ENCODE assay signal across 9 cellular contexts in the genomic region with DNA sequence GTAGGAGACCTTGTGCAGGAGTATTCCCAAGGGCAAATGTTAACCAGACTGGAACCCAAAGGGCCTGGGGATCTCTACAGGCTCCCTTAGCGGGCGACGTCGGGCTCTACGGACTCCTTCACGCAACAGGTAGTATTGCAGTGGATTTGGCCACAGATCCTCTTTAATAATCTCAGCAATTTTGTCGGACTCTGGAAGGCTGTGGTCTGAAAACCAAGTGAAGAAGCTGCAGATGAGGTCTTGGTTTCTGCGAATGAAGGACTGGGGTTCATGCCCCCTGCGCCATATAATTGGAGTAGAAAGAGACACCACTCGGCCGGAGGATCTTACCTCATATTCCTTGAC. TPM values are rescaled to one million over a fixed set of nuclear protein-coding genes. Genes with fewer than 3 reads are reported as not detected.
DNase-seq lines count a peak whose midpoint lies in the region; ATAC-seq, FAIRE-seq and TF ChIP-seq lines count a peak whose summit lies in the region.
"Had no signal": no experiment of that assay in that cellular context is flagged by ENCODE, and none has a peak within 500 bp of the region (broad histone marks: within the 10 kb centered on the region; RNA-seq: fewer than 3 reads in every experiment).

No MANE protein-coding gene starts in this region.

- H3K36me3 Mint-ChIP-seq in CD8-positive, alpha-beta T cell, result peaks cover 58% of the 10 kb centered on the region

- no peak overlapping the region for H3K18ac ChIP-seq in H1 (ENCODE audit: extremely low read depth, low read length)

- H3K4me3 ChIP-seq in CD8-positive, alpha-beta T cell (ENCODE audit: low read depth, low read length), result peak overlapping the region; percentile 98
- H3K4me3 ChIP-seq in OCI-LY1 (ENCODE audit: low read depth, low read length, poor library complexity, severe bottlenecking), result peak overlapping the region; percentile 80
- peak overlapping the region; percentile 89 to 100 (median 92); a peak in 7 of 8 replicates for H3K4me3 ChIP-seq in H1 (ENCODE audit: extremely low read depth in 1 of 4, insufficient read depth in 2 of 4, low read depth in 3 of 4, low read length in 4 of 4)
- peak overlapping the region; percentile 87 to 89 for H3K4me3 ChIP-seq in neutrophil (ENCODE audit: low read depth in 1 of 2, low read length in 1 of 2)

- TF ChIP-seq EP300 in H1 (IDR thresholded peaks at IDR 0.05; ENCODE audit: borderline replicate concordance in 1 of 2, low read depth in 2 of 2, low read length in 2 of 2), result no peak

- CTCF ChIA-PET in CD8-positive, alpha-beta T cell (lab: Charles Lee), result interaction anchor here (1.2 to 3.0 kb wide), 3 partner anchors 9 to 11 kb away, joined by 3 to 12 read pairs (median 11); no protein-coding TSS in a partner anchor
- CTCF ChIA-PET in H1 (lab: Charles Lee; ENCODE audit: partially characterized antibody), result interaction anchor here (0.6 to 5.3 kb wide), 8 partner anchors 8 to 344 kb away, joined by 3 to 32 read pairs (median 4); no protein-coding TSS in a partner anchor

- H3K79me1 ChIP-seq in H1 (ENCODE audit: low read depth, low read length), result peaks cover 6% of the 10 kb centered on the region

- no peak overlapping the region for H2BK12ac ChIP-seq in H1 (ENCODE audit: low read depth, low read length)

- H3K27me3 ChIP-seq in CD8-positive, alpha-beta T cell (ENCODE audit: insufficient read depth, low read length), result no peaks in the 10 kb centered on the region
- H3K27me3 ChIP-seq in OCI-LY1 (ENCODE audit: insufficient read depth, low read length) (no peaks in the 10 kb centered on the region), H1 (replicated peaks in 1 of 4; ENCODE audit: control insufficient read depth in 3 of 4, extremely low read depth in 1 of 4, insufficient read depth in 3 of 4, low read length in 3 of 4) (no peaks in the 10 kb centered on the region), neutrophil (no peaks in the 10 kb centered on the region)

- peak overlapping the region; percentile 99 for H3K27ac Mint-ChIP-seq in CD8-positive, alpha-beta T cell

- H3K9ac ChIP-seq in OCI-LY1 (ENCODE audit: low read length) (peak overlapping the region; percentile 80), H1 (replicated peaks in 1 of 4; ENCODE audit: extremely low read depth in 1 of 4, low read depth in 3 of 4, low read length in 3 of 4) (peak overlapping the region in 2 of 4 experiments; percentile 97 to 100; a peak in 4 of 7 replicates)

- no peak overlapping the region for H3K14ac ChIP-seq in H1 (ENCODE audit: insufficient read length)

- no peak overlapping the region for H3K23ac ChIP-seq in H1 (ENCODE audit: insufficient read length)

- TF ChIP-seq RAD21 in H1 (IDR thresholded peaks at IDR 0.05 in 1 of 2, conservative IDR thresholded peaks at IDR 0.05 in 1 of 2; ENCODE audit: low read depth in 2 of 2, low read length in 2 of 2), result no peak

- H4K20me1 ChIP-seq in OCI-LY1 (ENCODE audit: insufficient read depth, low read length) (0 out of 2 replicates have a peak, but pooled peaks cover 3% of the 10 kb centered on the region), H1 (replicated peaks in 1 of 2; ENCODE audit: control insufficient read depth in 1 of 2, insufficient read depth in 2 of 2, low read length in 2 of 2) (peaks cover 10 to 15% of the 10 kb centered on the region in 2 experiments)

- peaks cover 6% of the 10 kb centered on the region for H3K23me2 ChIP-seq in H1 (ENCODE audit: low read depth, low read length)

- H3K9me3 Mint-ChIP-seq in CD8-positive, alpha-beta T cell, result no peaks in the 10 kb centered on the region

- peaks cover 13% of the 10 kb centered on the region for H3K36me3 ChIP-seq in CD8-positive, alpha-beta T cell (ENCODE audit: insufficient read depth, low read length)
- H3K36me3 ChIP-seq in OCI-LY1 (ENCODE audit: insufficient read depth, low read length) (peaks cover 29% of the 10 kb centered on the region), H1 (ENCODE audit: control insufficient read depth in 2 of 4, insufficient read depth in 4 of 4, low read length in 3 of 4) (peaks cover 2 to 12% (median 4%) of the 10 kb centered on the region in 4 experiments; a peak in 3 of 8 replicates), neutrophil (peaks cover 8% of the 10 kb centered on the region)

- H4K91ac ChIP-seq in H1 (replicated peaks; ENCODE audit: insufficient read length, low read length), result no peak overlapping the region

- H2BK20ac ChIP-seq in H1 (ENCODE audit: low read length), result no peak overlapping the region

- H3F3A ChIP-seq in OCI-LY1 (ENCODE audit: insufficient read depth, low read length), result no peaks in the 10 kb centered on the region

- POLR2A ChIA-PET in CD8-positive, alpha-beta T cell (lab: Charles Lee), result interaction anchor here (1.6 to 5.2 kb wide), 8 partner anchors 10 to 403 kb away, joined by 5 to 52 read pairs (median 12); a partner anchor contains a TSS
- POLR2A ChIA-PET in H1 (lab: Charles Lee; ENCODE audit: partially characterized antibody), result interaction anchor here (0.7 to 4.5 kb wide), 10 partner anchors 8 to 598 kb away, joined by 3 to 37 read pairs (median 5); a partner anchor contains a TSS

- no peak overlapping the region for H2AK5ac ChIP-seq in H1 (ENCODE audit: low read depth, low read length)

- H3K79me2 ChIP-seq in OCI-LY1 (ENCODE audit: insufficient read depth, low read length), result peaks cover 31% of the 10 kb centered on the region
- H3K79me2 ChIP-seq in H1 (ENCODE audit: control insufficient read depth in 1 of 2, insufficient read depth in 2 of 2, low read length in 2 of 2), result peaks cover 10 to 47% of the 10 kb centered on the region in 2 experiments

- H2AFZ ChIP-seq in OCI-LY1 (ENCODE audit: low read length) (no peak overlapping the region), H1 (ENCODE audit: low read length) (no peak overlapping the region)

- ATAC-seq in CD8-positive, alpha-beta T cell, result no peak

- peaks cover 62% of the 10 kb centered on the region for H3K4me1 ChIP-seq in CD8-positive, alpha-beta T cell (ENCODE audit: insufficient read depth, low read length)
- H3K4me1 ChIP-seq in OCI-LY1 (ENCODE audit: insufficient read depth, low read length, severe bottlenecking), result peaks cover 55% of the 10 kb centered on the region
- H3K4me1 ChIP-seq in H1 (replicated peaks in 1 of 4; ENCODE audit: control insufficient read depth in 3 of 4, insufficient read depth in 4 of 4, low read length in 3 of 4), result peaks cover 3 to 14% (median 10%) of the 10 kb centered on the region in 4 experiments; a peak in 5 of 7 replicates
- H3K4me1 ChIP-seq in neutrophil (ENCODE audit: control insufficient read depth in 1 of 2, insufficient read depth in 1 of 2, low read depth in 1 of 2, low read length in 1 of 2), result peaks cover 41 to 43% of the 10 kb centered on the region in 2 experiments

- H3K9me3 ChIP-seq in CD8-positive, alpha-beta T cell (ENCODE audit: low read length), result no peaks in the 10 kb centered on the region
- no peaks in the 10 kb centered on the region for H3K9me3 ChIP-seq in OCI-LY1 (ENCODE audit: low read length)
- H3K9me3 ChIP-seq in H1 (ENCODE audit: insufficient read depth in 2 of 2, low read depth in 1 of 2, low read length in 1 of 2), result no peaks in the 10 kb centered on the region
- no peaks in the 10 kb centered on the region for H3K9me3 ChIP-seq in neutrophil

- peaks cover 67% of the 10 kb centered on the region for H3K4me1 Mint-ChIP-seq in CD8-positive, alpha-beta T cell (ENCODE audit: low read depth)

- intact Hi-C loops in CD8-positive, alpha-beta T cell (cut with DNase I, micrococcal nuclease), result loop anchor here in 1 of 2 experiments (5.0 to 10.0 kb wide), 2 partner anchors 174 to 404 kb away; a partner anchor contains a TSS

- no peak overlapping the region for H4K5ac ChIP-seq in H1 (ENCODE audit: insufficient read length, low read depth, low read length)

- H3K56ac ChIP-seq in H1 (replicated peaks; ENCODE audit: insufficient read length, low read depth, low read length), result no peak overlapping the region

- H3K27me3 Mint-ChIP-seq in CD8-positive, alpha-beta T cell (ENCODE audit: low read depth), result no peaks in the 10 kb centered on the region

- H2BK120ac ChIP-seq in H1 (replicated peaks; ENCODE audit: low read depth, low read length), result no peak overlapping the region

- H3K9me2 ChIP-seq in OCI-LY1 (ENCODE audit: low read depth, low read length), result no peaks in the 10 kb centered on the region

- H3K27ac ChIP-seq in CD8-positive, alpha-beta T cell (ENCODE audit: low read depth, low read length), result peak overlapping the region; percentile 100
- H3K27ac ChIP-seq in OCI-LY1 (ENCODE audit: low read depth, low read length, poor library complexity, severe bottlenecking) (no peak overlapping the region), H1 (ENCODE audit: low read depth, low read length) (no peak overlapping the region), neutrophil (peak overlapping the region; percentile 92)

- WGBS in H1 (ENCODE audit: extremely low coverage in 1 of 2, insufficient coverage in 1 of 2, insufficient read length in 1 of 2, insufficient replicate concordance in 2 of 2, low coverage in 1 of 2, low lambda C conversion rate in 2 of 2, missing lambda C conversion rate in 1 of 2), 2 experiments, result 95% methylated on average over 11 of the region's 11 CpGs; no CpG with 5 or more reads in 1 of the 2 experiments

- 0 out of 2 replicates have a peak overlapping the region, but pooled peaks have one; percentile 90 for H2BK5ac ChIP-seq in H1 (ENCODE audit: low read depth, low read length)

- no peak for TF ChIP-seq CTCF in CD8-positive, alpha-beta T cell (IDR thresholded peaks at IDR 0.05)
- TF ChIP-seq CTCF in OCI-LY1 (IDR thresholded peaks at IDR 0.05; ENCODE audit: low read length) (no peak), H1 (IDR thresholded peaks at IDR 0.05; ENCODE audit: control extremely low read depth in 1 of 3, insufficient read depth in 1 of 3, low read depth in 1 of 3, low read length in 3 of 3) (no peak), neutrophil (IDR thresholded peaks at IDR 0.05) (no peak)

- no peak overlapping the region for H2BK15ac ChIP-seq in H1 (ENCODE audit: low read length)

- no peak for DNase-seq in CD8-positive, alpha-beta T cell
- no peak for DNase-seq in H1 (ENCODE audit: low read depth in 1 of 2, low spot score in 2 of 2)
- DNase-seq in NAMALWA (ENCODE audit: low spot score), result no peak
- no peak for DNase-seq in SKM-1 treated with dmso at 0.1 percent for 144 hours (lab: John Stamatoyannopoulos, UW; ENCODE audit: unreplicated experiment)
- no peak for DNase-seq in kidney tubule cell (ENCODE audit: low spot score)
- DNase-seq in H4 (ENCODE audit: low spot score), result no peak

- H3K4me3 Mint-ChIP-seq in CD8-positive, alpha-beta T cell, result peak overlapping the region; percentile 97

- no peak overlapping the region for H3K4ac ChIP-seq in H1 (replicated peaks; ENCODE audit: insufficient read length, low read depth, low read length)

- H4K8ac ChIP-seq in H1 (ENCODE audit: extremely low read depth, insufficient read depth, low read length), result no peak overlapping the region

- peak; percentile 26 to 63; a peak in 2 of 3 replicates for TF ChIP-seq POLR2A in H1 (IDR thresholded peaks at IDR 0.05; ENCODE audit: control extremely low read depth in 1 of 2, low read depth in 2 of 2, low read length in 2 of 2)

- H3K4me2 ChIP-seq in OCI-LY1 (ENCODE audit: low read length) (peak overlapping the region; percentile 80), H1 (ENCODE audit: insufficient read depth in 1 of 2, low read depth in 2 of 2, low read length in 2 of 2) (peak overlapping the region; percentile 82 to 98)

- no peak for FAIRE-seq in H1 (lab: Jason Lieb, UNC)
- FAIRE-seq: TTC549 had no signal

RNA-seq across cellular contexts. Expression of a gene that starts 1.3 kb away (rescaled TPM):
- 100 to 1,000 TPM; 247 to 248 TPM for total RNA-seq in CD8-positive, alpha-beta T cell
- total RNA-seq in H1 (2021; fragmentation: NEBNext Ultra II Directional; extraction: Animal tissue kit (Norgen Biotek cat#: 25700)), result 77.9 and 79.1 TPM in 2 replicates
- polyA plus RNA-seq in H1 (2011; rRNA removed), result 31.5 and 33.2 TPM in 2 replicates
- 27.3 TPM for polyA plus RNA-seq in H1 (2011; cell fraction: cytosol; rRNA removed)
- 19.8 TPM for polyA plus RNA-seq in H1 (2011; cell fraction: nucleus; rRNA removed)
- 36.6 to 49.2 TPM (median 41.4 TPM) in 4 replicates for polyA plus RNA-seq in H1 (2012, experiment 1 of 2)
- 19.4 TPM for polyA plus RNA-seq in H1 (2012, experiment 2 of 2)
- polyA plus RNA-seq in H1 (2013, experiment 1 of 2), result 35.9 TPM
- polyA plus RNA-seq in H1 (2013, experiment 2 of 2), result 35.1 TPM
- polyA minus RNA-seq in H1 (2011; rRNA and poly(A)+ RNA removed), result 86.5 and 91.0 TPM in 2 replicates
- polyA minus RNA-seq in H1 (2011; cell fraction: cytosol; rRNA and poly(A)+ RNA removed), result 37.2 TPM
- 34.1 TPM for polyA minus RNA-seq in H1 (2011; cell fraction: nucleus; rRNA and poly(A)+ RNA removed)
- 38.4 and 39.9 TPM in 2 replicates for total RNA-seq in H4 (2014; rRNA removed; shearing (Covaris generic))

RNA-seq across cellular contexts. Expression of a gene that starts 24.6 kb away (rescaled TPM):
- total RNA-seq in CD8-positive, alpha-beta T cell, result 10 to 100 TPM; 51.0 to 51.6 TPM
- 22.6 and 23.3 TPM in 2 replicates for total RNA-seq in H1 (2021; fragmentation: NEBNext Ultra II Directional; extraction: Animal tissue kit (Norgen Biotek cat#: 25700))
- polyA plus RNA-seq in H1 (2011; rRNA removed), result 16.7 and 20.5 TPM in 2 replicates
- polyA plus RNA-seq in H1 (2011; cell fraction: cytosol; rRNA removed), result 20.5 TPM
- 14.2 TPM for polyA plus RNA-seq in H1 (2011; cell fraction: nucleus; rRNA removed)
- polyA plus RNA-seq in H1 (2012, experiment 1 of 2), result 12.8 to 18.6 TPM (median 15.6 TPM) in 4 replicates
- polyA plus RNA-seq in H1 (2012, experiment 2 of 2), result 8.5 TPM
- 13.0 TPM for polyA plus RNA-seq in H1 (2013, experiment 1 of 2)
- 11.7 TPM for polyA plus RNA-seq in H1 (2013, experiment 2 of 2)
- polyA minus RNA-seq in H1 (2011; rRNA and poly(A)+ RNA removed), result 26.7 and 30.5 TPM in 2 replicates
- 11.4 TPM for polyA minus RNA-seq in H1 (2011; cell fraction: cytosol; rRNA and poly(A)+ RNA removed)
- polyA minus RNA-seq in H1 (2011; cell fraction: nucleus; rRNA and poly(A)+ RNA removed), result 16.5 TPM
- 5.8 and 6.3 TPM in 2 replicates for total RNA-seq in H4 (2014; rRNA removed; shearing (Covaris generic))

Comparison
In these comparisons a context has a peak if more than half of its experiments do, and no peak if none do; other contexts are left out.
1. H3K27ac ChIP-seq: peak in CD8-positive, alpha-beta T cell (single experiment) and neutrophil (single experiment); none in OCI-LY1 (single experiment) and H1 (single experiment).
2. Peak in every context shown above with its lines, with median percentiles within 50 percentile points of each other: H3K4me3 ChIP-seq.